In genomic region chr5:131068893-131069643, GRCh38 we compare ENCODE assay signal across 8 cellular contexts.
DNase-seq lines count a peak whose midpoint lies in the region; ATAC-seq and TF ChIP-seq lines count a peak whose summit lies in the region.

No MANE protein-coding gene starts in this region.

- H3K4me1 ChIP-seq in GM23248 (ENCODE audit: insufficient read depth): no peaks in the 10 kb centered on the region

- H3K4me3 ChIP-seq in GM23248: no peak overlapping the region

- in situ Hi-C loops in GM23248 (cut with MboI): no loop called here

- H3K9me2 ChIP-seq in GM23248 (ENCODE audit: insufficient read depth): no peaks in the 10 kb centered on the region

- H3K9ac ChIP-seq in GM23248: no peak overlapping the region

- H3K27ac ChIP-seq in GM23248: no peak overlapping the region

- DNase-seq in GM23248: peak; percentile 3
- DNase-seq in RKO (ENCODE audit: low spot score): peak; percentile 7
- DNase-seq in amygdala (lab: John Stamatoyannopoulos, UW): peak in 41 of 56 donors; percentile 0 to 84 (median 44)
- peak; percentile 66 for DNase-seq in stimulated activated CD4-positive, alpha-beta T cell treated with anti-CD3 and anti-CD28 coated beads, Interleukin-1b, Interleukin-23, amount 100 ng/mL, for 48 hours
- no peak for DNase-seq in GDM1 (lab: John Stamatoyannopoulos, UW)
- no peak for DNase-seq in DMS 273 (lab: John Stamatoyannopoulos, UW; ENCODE audit: unreplicated experiment)
- DNase-seq in HEK293T (ENCODE audit: extremely low spot score): no peak

- CTCF ChIA-PET in HEK293T (lab: Yijun Ruan, JAX): no interaction called here

- no peaks in the 10 kb centered on the region for H3F3A ChIP-seq in GM23248 (ENCODE audit: insufficient read depth)

- H3K27me3 ChIP-seq in GM23248 (replicated peaks; ENCODE audit: insufficient read depth): no peaks in the 10 kb centered on the region

- ATAC-seq in GM18498 (IDR thresholded peaks at IDR 0.05; ENCODE audit: unreplicated experiment): peak; percentile 99

- H4K20me1 ChIP-seq in GM23248 (ENCODE audit: insufficient read depth): no peaks in the 10 kb centered on the region

- no peaks in the 10 kb centered on the region for H3K79me2 ChIP-seq in GM23248 (ENCODE audit: insufficient read depth)

- POLR2A ChIA-PET in HEK293T (lab: Yijun Ruan, JAX): no interaction called here

- H3K36me3 ChIP-seq in GM23248 (ENCODE audit: low read depth): no peaks in the 10 kb centered on the region

- 2 to 14% methylated on average over 2 of the region's 2 CpGs for WGBS in GM23248 (ENCODE audit: low coverage in 1 of 2, low lambda C conversion rate in 2 of 2, missing lambda C conversion rate in 2 of 2), 2 experiments

- H2AFZ ChIP-seq in GM23248: no peak overlapping the region

- H3K4me2 ChIP-seq in GM23248 (ENCODE audit: unreplicated experiment): no peak overlapping the region

- no peaks in the 10 kb centered on the region for H3K9me3 ChIP-seq in GM23248 (ENCODE audit: low read depth)

TF ChIP-seq in HEK293T, 16 proteins besides CTCF, POLR2A, EP300 and RAD21:
- TF ChIP-seq FOXA1 (IDR thresholded peaks at IDR 0.05) (no peak), BHLHE40 (IDR thresholded peaks at IDR 0.05; ENCODE audit: borderline replicate concordance) (no peak), ZNF384 (IDR thresholded peaks at IDR 0.05) (no peak), ARNT (IDR thresholded peaks at IDR 0.05) (no peak), ELF4 (IDR thresholded peaks at IDR 0.05) (no peak), NFRKB (IDR thresholded peaks at IDR 0.05) (no peak), FOXK2 (IDR thresholded peaks at IDR 0.05) (no peak)
TF ChIP-seq in HEK293T: peak in this region for 0.

Comparison
In these comparisons a context has a peak if more than half of its experiments do, and no peak if none do; other contexts are left out.
1. DNase-seq: peak in GM23248 (single experiment), RKO (single experiment), amygdala (41 of 56) and stimulated activated CD4-positive, alpha-beta T cell treated with anti-CD3 and anti-CD28 coated beads, Interleukin-1b, Interleukin-23, amount 100 ng/mL, for 48 hours (single experiment); none in GDM1 (single experiment), DMS 273 (single experiment) and HEK293T (single experiment).